18 cellular contexts compared by ENCODE assay signal in genomic region chr11:130771708-130772107, GRCh38.
DNase-seq lines count a peak whose midpoint lies in the region; ATAC-seq and TF ChIP-seq lines count a peak whose summit lies in the region.
"Had no signal": no experiment of that assay in that cellular context is flagged by ENCODE, and none has a peak within 500 bp of the region (broad histone marks: within the 10 kb centered on the region; RNA-seq: fewer than 3 reads in every experiment).

No MANE protein-coding gene starts in this region.

- H3K36me3 Mint-ChIP-seq in activated CD4-positive, alpha-beta memory T cell treated with anti-CD3 and anti-CD28 coated beads for 36 hours, result no peaks in the 10 kb centered on the region
- H3K36me3 Mint-ChIP-seq: activated CD8-positive, alpha-beta memory T cell treated with anti-CD3 and anti-CD28 coated beads, Interleukin-2, amount 10 ng/mL, durations not matched to agents 7 days and 5 days; memory B cell had no signal

- H3K9ac ChIP-seq in GM23248, result peak overlapping the region; percentile 39
- H3K9ac ChIP-seq in smooth muscle cell (ENCODE audit: low read depth), result no peak overlapping the region

- CTCF ChIA-PET in activated CD4-positive, alpha-beta memory T cell treated with anti-CD3 and anti-CD28 coated beads for 36 hours (lab: Charles Lee), result no interaction called here

- peak overlapping the region; percentile 56 for H3K4me2 ChIP-seq in GM23248 (ENCODE audit: unreplicated experiment)
- H3K4me2 ChIP-seq in smooth muscle cell, result peak overlapping the region; percentile 40

- H3K4me3 ChIP-seq in GM23248, result peak overlapping the region; percentile 2; the same call in 1 of the 2 replicates
- no peak overlapping the region for H3K4me3 ChIP-seq in fibroblast of pulmonary artery (replicated peaks; ENCODE audit: low read depth, low read length)
- no peak overlapping the region for H3K4me3 ChIP-seq in smooth muscle cell
- H3K4me3 ChIP-seq: thoracic aorta had no signal

- H3K4me1 ChIP-seq in GM23248 (ENCODE audit: insufficient read depth) (peaks cover 48% of the 10 kb centered on the region), smooth muscle cell (ENCODE audit: low read depth) (no peaks in the 10 kb centered on the region)

- DNase-seq in GM23248 (peak; percentile 87), astrocyte of the hippocampus (ENCODE audit: low read depth, low spot score) (peak; percentile 17), fibroblast of pulmonary artery (ENCODE audit: low read depth) (peak; percentile 17), smooth muscle cell (lab: John Stamatoyannopoulos, UW; ENCODE audit: unreplicated experiment) (no peak), NCI-H748 (lab: John Stamatoyannopoulos, UW; ENCODE audit: unreplicated experiment) (no peak)
- no peak for DNase-seq in activated CD4-positive, alpha-beta memory T cell treated with anti-CD3 and anti-CD28 coated beads for 36 hours
- DNase-seq: activated CD8-positive, alpha-beta memory T cell treated with anti-CD3 and anti-CD28 coated beads, Interleukin-2, amount 10 ng/mL, durations not matched to agents 7 days and 5 days; activated effector memory CD4-positive, alpha-beta T cell treated with anti-CD3 and anti-CD28 coated beads, Interleukin-2, amount 50 U/mL, for 16 hours; anterior cingulate cortex; H7; NCI-H2081; RPMI8226; stimulated activated CD4-positive, alpha-beta T cell treated with anti-CD3 and anti-CD28 coated beads, Interleukin-2, amount 100 ng/mL, for 48 hours; stimulated activated CD8-positive, alpha-beta memory T cell treated with anti-CD3 and anti-CD28 coated beads, Interleukin-4, amount 100 ng/mL, for 48 hours; T-helper 17 cell had no signal

- no peak overlapping the region for H2AFZ ChIP-seq in GM23248
- no peak overlapping the region for H2AFZ ChIP-seq in smooth muscle cell (ENCODE audit: low read depth)

- H4K20me1 ChIP-seq in GM23248 (ENCODE audit: insufficient read depth), result no peaks in the 10 kb centered on the region
- no peaks in the 10 kb centered on the region for H4K20me1 ChIP-seq in smooth muscle cell (ENCODE audit: low read depth)

- H3K27me3 ChIP-seq in GM23248 (replicated peaks; ENCODE audit: insufficient read depth) (no peaks in the 10 kb centered on the region), smooth muscle cell (ENCODE audit: low read depth) (no peaks in the 10 kb centered on the region)

- intact Hi-C loops in activated CD4-positive, alpha-beta memory T cell treated with anti-CD3 and anti-CD28 coated beads for 36 hours (cut with micrococcal nuclease), result no loop called here

- H3K27ac ChIP-seq in GM23248 (peak overlapping the region; percentile 72), smooth muscle cell (ENCODE audit: low read depth) (peak overlapping the region; percentile 82)
- H3K27ac ChIP-seq: thoracic aorta had no signal

- H3K36me3 ChIP-seq in GM23248 (ENCODE audit: low read depth), result no peaks in the 10 kb centered on the region
- H3K36me3 ChIP-seq in smooth muscle cell (ENCODE audit: low read depth), result no peaks in the 10 kb centered on the region
- H3K36me3 ChIP-seq: thoracic aorta had no signal

- H3K9me2 ChIP-seq in GM23248 (ENCODE audit: insufficient read depth), result no peaks in the 10 kb centered on the region

- POLR2A ChIA-PET in activated CD4-positive, alpha-beta memory T cell treated with anti-CD3 and anti-CD28 coated beads for 36 hours (lab: Charles Lee), result no interaction called here

- H3K27ac Mint-ChIP-seq in activated CD4-positive, alpha-beta memory T cell treated with anti-CD3 and anti-CD28 coated beads for 36 hours, result no peak overlapping the region
- H3K27ac Mint-ChIP-seq: activated CD8-positive, alpha-beta memory T cell treated with anti-CD3 and anti-CD28 coated beads, Interleukin-2, amount 10 ng/mL, durations not matched to agents 7 days and 5 days; memory B cell; T-helper 17 cell had no signal

- H3K4me1 Mint-ChIP-seq in activated CD4-positive, alpha-beta memory T cell treated with anti-CD3 and anti-CD28 coated beads for 36 hours (ENCODE audit: low read depth), result no peaks in the 10 kb centered on the region
- H3K4me1 Mint-ChIP-seq: activated CD8-positive, alpha-beta memory T cell treated with anti-CD3 and anti-CD28 coated beads, Interleukin-2, amount 10 ng/mL, durations not matched to agents 7 days and 5 days; memory B cell had no signal

- no peaks in the 10 kb centered on the region for H3K9me3 Mint-ChIP-seq in activated CD4-positive, alpha-beta memory T cell treated with anti-CD3 and anti-CD28 coated beads for 36 hours
- H3K9me3 Mint-ChIP-seq: memory B cell had no signal

- peaks cover 28% of the 10 kb centered on the region for H3F3A ChIP-seq in GM23248 (ENCODE audit: insufficient read depth)
- H3F3A ChIP-seq in smooth muscle cell (ENCODE audit: low read depth), result peaks cover 16% of the 10 kb centered on the region

- 11 to 19% methylated on average over 7 of the region's 7 CpGs for WGBS in GM23248 (ENCODE audit: low coverage in 1 of 2, low lambda C conversion rate in 2 of 2, missing lambda C conversion rate in 2 of 2), 2 experiments
- 88% methylated on average over 7 of the region's 7 CpGs for WGBS in smooth muscle cell (ENCODE audit: low lambda C conversion rate)

- H3K4me3 Mint-ChIP-seq in activated CD4-positive, alpha-beta memory T cell treated with anti-CD3 and anti-CD28 coated beads for 36 hours, result no peak overlapping the region
- H3K4me3 Mint-ChIP-seq: activated CD8-positive, alpha-beta memory T cell treated with anti-CD3 and anti-CD28 coated beads, Interleukin-2, amount 10 ng/mL, durations not matched to agents 7 days and 5 days; memory B cell; T-helper 17 cell had no signal

- H3K9me3 ChIP-seq in GM23248 (ENCODE audit: low read depth) (no peaks in the 10 kb centered on the region), smooth muscle cell (replicated peaks; ENCODE audit: low read depth) (no peaks in the 10 kb centered on the region)
- H3K9me3 ChIP-seq: thoracic aorta had no signal

- ATAC-seq in GM18498 (IDR thresholded peaks at IDR 0.05; ENCODE audit: unreplicated experiment), result no peak
- ATAC-seq: activated CD8-positive, alpha-beta memory T cell treated with anti-CD3 and anti-CD28 coated beads, Interleukin-2, amount 10 ng/mL, durations not matched to agents 7 days and 5 days; T-helper 17 cell had no signal

- in situ Hi-C loops in GM23248 (cut with MboI), result no loop called here

- TF ChIP-seq CTCF in fibroblast of pulmonary artery (IDR thresholded peaks at IDR 0.05; ENCODE audit: low read length, missing control alignments) (no peak), smooth muscle cell (IDR thresholded peaks at IDR 0.05; ENCODE audit: borderline replicate concordance, insufficient read depth, poor library complexity, severe bottlenecking) (no peak)

- no peaks in the 10 kb centered on the region for H3K27me3 Mint-ChIP-seq in activated CD4-positive, alpha-beta memory T cell treated with anti-CD3 and anti-CD28 coated beads for 36 hours

- H3K79me2 ChIP-seq in GM23248 (ENCODE audit: insufficient read depth) (no peaks in the 10 kb centered on the region), smooth muscle cell (ENCODE audit: low read depth) (no peaks in the 10 kb centered on the region)

Comparison
In these comparisons a context has a peak if more than half of its experiments do, and no peak if none do; other contexts are left out.
1. DNase-seq: peak in GM23248 (single experiment), astrocyte of the hippocampus (single experiment) and fibroblast of pulmonary artery (single experiment); none in smooth muscle cell (single experiment), activated CD4-positive, alpha-beta memory T cell treated with anti-CD3 and anti-CD28 coated beads for 36 hours (single experiment) and NCI-H748 (single experiment).